37 cellular contexts compared by ENCODE assay signal in the genomic region with DNA sequence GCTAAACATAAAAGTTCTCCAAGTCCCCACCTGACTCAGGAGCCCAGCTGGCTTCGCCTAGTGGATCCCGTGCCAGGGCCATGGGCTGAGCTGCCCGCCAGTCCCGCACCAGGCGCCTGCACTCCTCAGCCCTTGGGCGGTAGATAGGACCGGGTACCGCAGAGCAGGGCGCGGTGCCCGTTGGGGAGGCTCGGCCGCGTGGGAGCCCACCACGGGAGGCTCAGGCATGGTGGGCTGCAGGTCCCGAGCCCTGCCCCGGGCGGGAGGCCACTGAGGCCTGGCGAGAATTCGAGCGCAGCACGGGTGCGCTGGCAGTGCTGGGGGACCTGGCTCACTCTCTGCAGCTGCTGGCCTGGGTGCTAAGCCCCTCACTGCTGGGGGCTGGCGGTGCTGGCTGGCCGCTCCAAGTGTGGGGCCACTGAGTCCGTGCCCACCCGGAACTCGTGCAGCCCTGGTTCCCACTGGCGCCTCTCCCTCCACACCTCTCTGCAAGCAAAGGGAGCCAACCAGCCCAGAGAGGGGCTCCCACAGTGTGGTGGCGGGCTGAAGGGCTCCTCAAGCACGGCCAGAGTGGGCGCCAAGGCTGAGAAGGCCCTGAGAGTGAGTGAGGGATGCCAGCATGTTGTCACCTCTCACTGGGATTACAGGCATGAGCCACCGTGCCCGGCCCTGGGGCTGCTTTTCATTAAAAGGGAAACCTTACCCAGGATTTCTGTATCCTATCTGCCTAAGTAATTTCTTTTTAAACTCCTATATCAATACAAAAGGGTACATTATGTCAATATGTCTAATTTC. TPM values are rescaled to one million over a fixed set of nuclear protein-coding genes. Genes with fewer than 3 reads are reported as not detected.
"Had no signal": no experiment of that assay in that cellular context is flagged by ENCODE, and none has a peak within 500 bp of the region (broad histone marks: within the 10 kb centered on the region; RNA-seq: fewer than 3 reads in every experiment).

No MANE protein-coding gene starts in this region.

- H3K27me3 ChIP-seq: body of pancreas, colonic mucosa, esophagus squamous epithelium, gastroesophageal sphincter had no signal

- H3K4me3 ChIP-seq: body of pancreas, colonic mucosa, esophagus squamous epithelium, gastroesophageal sphincter had no signal

- H3K9me3 Mint-ChIP-seq: activated T-cell treated with anti-CD3 and anti-CD28 coated beads, Interleukin-2, amount 50 U/mL, for 4 hours; activated T-helper 17 cell treated with anti-CD3 and anti-CD28 coated beads, Interleukin-2, amount 50 U/mL, for 72 hours; T-helper 2 cell treated with Interferon-gamma antibody and Interleukin-4, amounts not matched to agents 5 μg/mL and 100 μg/mL, for 36 hours had no signal

- H3K27ac ChIP-seq: body of pancreas, colonic mucosa, epithelial cell of prostate, esophagus squamous epithelium, gastroesophageal sphincter, WERI-Rb-1 had no signal

- H3K36me3 Mint-ChIP-seq: activated naive CD8-positive, alpha-beta T cell had no signal

- H3K9me3 ChIP-seq: body of pancreas, colonic mucosa, esophagus squamous epithelium, gastroesophageal sphincter had no signal

- ATAC-seq: activated CD4-positive, CD25-positive, alpha-beta regulatory T cell treated with anti-CD3 and anti-CD28 coated beads, Interleukin-2, amount 50 U/mL, for 24 hours; activated CD8-positive, alpha-beta T cell treated with anti-CD3 and anti-CD28 coated beads for 36 hours; activated T-cell treated with anti-CD3 and anti-CD28 coated beads, Interleukin-2, amount 50 U/mL, for 4 hours; activated T-helper 17 cell treated with anti-CD3 and anti-CD28 coated beads, Interleukin-2, amount 50 U/mL, for 72 hours; body of pancreas; gastroesophageal sphincter; T-helper 17 cell had no signal

- DNase-seq: activated B cell treated with CpG ODN at 0.5 μM for 24 hours; activated CD4-positive, alpha-beta T cell treated with anti-CD3 and anti-CD28 coated beads for 48 hours; activated CD4-positive, alpha-beta T cell treated with anti-CD3 and anti-CD28 coated beads, Interleukin-2, amount 50 U/mL, for 1 hour; activated CD4-positive, alpha-beta T cell treated with anti-CD3 and anti-CD28 coated beads, Interleukin-2, amount 50 U/mL, for 48 hours; activated CD8-positive, alpha-beta memory T cell treated with anti-CD3 and anti-CD28 coated beads for 24 hours; activated CD8-positive, alpha-beta T cell treated with anti-CD3 and anti-CD28 coated beads for 36 hours; activated effector memory CD4-positive, alpha-beta T cell treated with Interleukin-2 at 50 U/mL for 16 hours; activated naive CD4-positive, alpha-beta T cell; activated naive CD4-positive, alpha-beta T cell treated with anti-CD3 and anti-CD28 coated beads, Interleukin-2, amount 50 U/mL, for 16 hours; activated T-cell treated with anti-CD3 and anti-CD28 coated beads, Interleukin-2, amount 50 U/mL, for 4 hours; amniotic stem cell; anterior cingulate cortex; body of pancreas; central memory CD4-positive, alpha-beta T cell; cerebellar nuclear complex; colonic mucosa; effector CD8-positive, alpha-beta T cell; esophagus squamous epithelium; foreskin melanocyte; T-helper 1 cell; T-helper 17 cell; T1000; WERI-Rb-1 had no signal

- H3K27ac Mint-ChIP-seq: activated B cell treated with CpG ODN at 0.5 μM for 24 hours; activated CD8-positive, alpha-beta T cell treated with anti-CD3 and anti-CD28 coated beads for 36 hours; activated naive CD8-positive, alpha-beta T cell; activated T-helper 17 cell treated with anti-CD3 and anti-CD28 coated beads, Interleukin-2, amount 50 U/mL, for 72 hours; T-helper 17 cell; T-helper 2 cell treated with Interferon-gamma antibody and Interleukin-4, amounts not matched to agents 5 μg/mL and 100 μg/mL, for 36 hours had no signal

- FAIRE-seq: endometrium, endothelial cell of umbilical vein had no signal

- H3K36me3 ChIP-seq: colonic mucosa, esophagus squamous epithelium, gastroesophageal sphincter, WERI-Rb-1 had no signal

- H3K4me3 Mint-ChIP-seq: activated B cell treated with CpG ODN at 0.5 μM for 24 hours; activated CD8-positive, alpha-beta T cell treated with anti-CD3 and anti-CD28 coated beads for 36 hours; activated naive CD8-positive, alpha-beta T cell; activated T-cell treated with anti-CD3 and anti-CD28 coated beads, Interleukin-2, amount 50 U/mL, for 4 hours; activated T-helper 17 cell treated with anti-CD3 and anti-CD28 coated beads, Interleukin-2, amount 50 U/mL, for 72 hours; T-helper 17 cell; T-helper 2 cell treated with Interferon-gamma antibody and Interleukin-4, amounts not matched to agents 5 μg/mL and 100 μg/mL, for 36 hours had no signal

- H3K4me1 Mint-ChIP-seq: activated B cell treated with CpG ODN at 0.5 μM for 24 hours, T-helper 17 cell had no signal

- H3K27me3 Mint-ChIP-seq: activated B cell treated with CpG ODN at 0.5 μM for 24 hours; activated naive CD8-positive, alpha-beta T cell; T-helper 17 cell had no signal

- H3K4me1 ChIP-seq: body of pancreas, colonic mucosa, esophagus squamous epithelium, gastroesophageal sphincter had no signal

RNA-seq across cellular contexts. Expression of gene SPZ1, which starts 9.7 kb away (rescaled TPM):
- total RNA-seq: activated B cell treated with CpG ODN at 0.5 μM for 24 hours; activated CD8-positive, alpha-beta T cell treated with anti-CD3 and anti-CD28 coated beads for 36 hours; activated T-cell treated with anti-CD3 and anti-CD28 coated beads, Interleukin-2, amount 50 U/mL, for 4 hours; activated T-helper 17 cell treated with anti-CD3 and anti-CD28 coated beads, Interleukin-2, amount 50 U/mL, for 72 hours; body of pancreas; colonic mucosa; dermis microvascular lymphatic vessel endothelial cell; endothelial cell of umbilical vein; esophagus squamous epithelium; fibroblast of lung; fibroblast of villous mesenchyme; gastroesophageal sphincter; glomerular endothelial cell; T-helper 17 cell had no signal
- polyA plus RNA-seq: adipose tissue, endothelial cell of umbilical vein, esophagus, fibroblast of lung had no signal
